8 cellular contexts compared by ENCODE assay signal in genomic region chr22:46054091-46054877, GRCh38.
DNase-seq lines count a peak whose midpoint lies in the region; ATAC-seq, FAIRE-seq and TF ChIP-seq lines count a peak whose summit lies in the region.

No MANE protein-coding gene starts in this region.

- H4K20me1 ChIP-seq in HepG2 (ENCODE audit: insufficient read depth, low read length), result no peaks in the 10 kb centered on the region

- no peaks in the 10 kb centered on the region for H3K36me3 ChIP-seq in HepG2 (replicated peaks in 1 of 2; ENCODE audit: control insufficient read depth in 1 of 2, insufficient read depth in 2 of 2, low read length in 2 of 2)

- peak overlapping the region; percentile 100 for H3K27ac ChIP-seq in cingulate gyrus (ENCODE audit: low read depth, low read length)
- no peak overlapping the region for H3K27ac ChIP-seq in HepG2 (ENCODE audit: extremely low read length, insufficient read depth, low read length)

- no peak for TF ChIP-seq CTCF in HepG2 (CRISPR knock-in tag; IDR thresholded peaks at IDR 0.05)

- peak; percentile 87 for DNase-seq in AG20443 (ENCODE audit: low spot score)
- DNase-seq in GM19239 (ENCODE audit: insufficient read length, low spot score), result no peak
- DNase-seq in HepG2 (ENCODE audit: low spot score), result no peak
- peak; percentile 27 to 83 (median 62) for DNase-seq in stimulated activated naive CD4-positive, alpha-beta T cell (lab: John Stamatoyannopoulos, UW)
- DNase-seq in HPDE6-E6E7 (ENCODE audit: extremely low spot score), result no peak

- H3K9ac ChIP-seq in HepG2 (ENCODE audit: insufficient read depth, low read depth, low read length), result no peak overlapping the region

- no peak for TF ChIP-seq POLR2A in HepG2 (IDR thresholded peaks at IDR 0.05; ENCODE audit: insufficient read depth in 1 of 2, low read depth in 2 of 2, low read length in 2 of 2)

- no peak overlapping the region; the same call in 1 of the 2 replicates for H3K4me2 ChIP-seq in HepG2 (ENCODE audit: low read depth, low read length)

- TF ChIP-seq EP300 in HepG2 (IDR thresholded peaks at IDR 0.05; ENCODE audit: low read depth in 2 of 2, low read length in 2 of 2) (no peak), HepG2 (CRISPR knock-in tag; IDR thresholded peaks at IDR 0.05; ENCODE audit: borderline replicate concordance) (no peak)

- TF ChIP-seq RAD21 in HepG2 (CRISPR knock-in tag; IDR thresholded peaks at IDR 0.05), result no peak

- no peak overlapping the region for H2AFZ ChIP-seq in HepG2 (ENCODE audit: low read length)

- ATAC-seq in SK-N-SH treated with all-trans-retinoic acid at 6 μM for 48 hours (peak; percentile 68), HepG2 (peak; percentile 65), HG03139 (IDR thresholded peaks at IDR 0.05; ENCODE audit: unreplicated experiment) (no peak)

- no peaks in the 10 kb centered on the region for H3K9me3 ChIP-seq in HepG2 (ENCODE audit: low read length)

- CTCF ChIA-PET in HepG2 (lab: Yijun Ruan, JAX; ENCODE audit: low intra/inter-chr PET ratio, low total read pairs), result no interaction called here

- no peaks in the 10 kb centered on the region for H3K79me2 ChIP-seq in HepG2 (ENCODE audit: insufficient read depth, low read length)

- in situ Hi-C loops in HepG2 (cut with HindIII; ENCODE audit: extremely low pct_ligation_motif_present, low pct_unique_long_range_greater_than_20kb), result no loop called here

- no TSS peak for BruUV-seq in HepG2 (replicated peaks; lab: Mats Ljungman, UMichigan)

- FAIRE-seq in GM19239 (lab: Jason Lieb, UNC), result peak; percentile 18
- no peak for FAIRE-seq in HepG2 (lab: Jason Lieb, UNC)

- POLR2A ChIA-PET in HepG2 (lab: Yijun Ruan, JAX), result interaction anchor here (1.7 kb wide), 1 partner anchor 18 kb away, joined by 5 read pairs; no protein-coding TSS in a partner anchor

- no peak overlapping the region; a peak in 1 of 6 replicates for H3K4me3 ChIP-seq in HepG2 (replicated peaks in 1 of 3; ENCODE audit: insufficient read depth in 1 of 3, low read depth in 2 of 3, low read length in 3 of 3)

- 26% methylated on average over 20 of the region's 39 CpGs for WGBS in HepG2 (ENCODE audit: low lambda C conversion rate)

- intact Hi-C loops in HepG2 (cut with micrococcal nuclease; ENCODE audit: unreplicated experiment), result no loop called here

- H3K4me1 ChIP-seq in HepG2 (ENCODE audit: insufficient read depth, low read length), result no peaks in the 10 kb centered on the region

- H3K27me3 ChIP-seq in HepG2 (ENCODE audit: control insufficient read depth in 1 of 2, insufficient read depth in 2 of 2, low read length in 2 of 2), result peaks cover 29 to 85% of the 10 kb centered on the region in 2 experiments

TF ChIP-seq in SK-N-SH treated with all-trans-retinoic acid at 6 μM for 48 hours, 23 proteins besides CTCF, POLR2A, EP300 and RAD21:
- TF ChIP-seq, protein P1, sequence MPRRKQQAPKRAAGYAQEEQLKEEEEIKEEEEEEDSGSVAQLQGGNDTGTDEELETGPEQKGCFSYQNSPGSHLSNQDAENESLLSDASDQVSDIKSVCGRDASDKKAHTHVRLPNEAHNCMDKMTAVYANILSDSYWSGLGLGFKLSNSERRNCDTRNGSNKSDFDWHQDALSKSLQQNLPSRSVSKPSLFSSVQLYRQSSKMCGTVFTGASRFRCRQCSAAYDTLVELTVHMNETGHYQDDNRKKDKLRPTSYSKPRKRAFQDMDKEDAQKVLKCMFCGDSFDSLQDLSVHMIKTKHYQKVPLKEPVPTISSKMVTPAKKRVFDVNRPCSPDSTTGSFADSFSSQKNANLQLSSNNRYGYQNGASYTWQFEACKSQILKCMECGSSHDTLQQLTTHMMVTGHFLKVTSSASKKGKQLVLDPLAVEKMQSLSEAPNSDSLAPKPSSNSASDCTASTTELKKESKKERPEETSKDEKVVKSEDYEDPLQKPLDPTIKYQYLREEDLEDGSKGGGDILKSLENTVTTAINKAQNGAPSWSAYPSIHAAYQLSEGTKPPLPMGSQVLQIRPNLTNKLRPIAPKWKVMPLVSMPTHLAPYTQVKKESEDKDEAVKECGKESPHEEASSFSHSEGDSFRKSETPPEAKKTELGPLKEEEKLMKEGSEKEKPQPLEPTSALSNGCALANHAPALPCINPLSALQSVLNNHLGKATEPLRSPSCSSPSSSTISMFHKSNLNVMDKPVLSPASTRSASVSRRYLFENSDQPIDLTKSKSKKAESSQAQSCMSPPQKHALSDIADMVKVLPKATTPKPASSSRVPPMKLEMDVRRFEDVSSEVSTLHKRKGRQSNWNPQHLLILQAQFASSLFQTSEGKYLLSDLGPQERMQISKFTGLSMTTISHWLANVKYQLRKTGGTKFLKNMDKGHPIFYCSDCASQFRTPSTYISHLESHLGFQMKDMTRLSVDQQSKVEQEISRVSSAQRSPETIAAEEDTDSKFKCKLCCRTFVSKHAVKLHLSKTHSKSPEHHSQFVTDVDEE (CRISPR knock-in tag; IDR thresholded peaks at IDR 0.05), result no peak
- TF ChIP-seq CSDC2 (CRISPR knock-in tag; IDR thresholded peaks at IDR 0.05) (peak; percentile 41; the same call in 1 of the 2 replicates), GLIS3 (CRISPR knock-in tag; IDR thresholded peaks at IDR 0.05) (peak; percentile 49; the same call in 1 of the 2 replicates)

TF ChIP-seq in HepG2, 621 proteins besides CTCF, POLR2A, EP300 and RAD21:
- TF ChIP-seq GABPB1 (CRISPR knock-in tag; IDR thresholded peaks at IDR 0.05), result 0 out of 2 replicates have a peak, but pooled peaks have one; percentile 7
- no peak for TF ChIP-seq NCOA2 (CRISPR knock-in tag; IDR thresholded peaks at IDR 0.05)
- peak in 1 of 2 experiments; percentile 21; a peak in 2 of 4 replicates for TF ChIP-seq MAFK (conservative IDR thresholded peaks at IDR 0.05 in 1 of 2, IDR thresholded peaks at IDR 0.05 in 1 of 2; ENCODE audit: low read length in 2 of 2)
- no peak for TF ChIP-seq ZNF543 (CRISPR knock-in tag; IDR thresholded peaks at IDR 0.05)

Comparison
In these comparisons a context has a peak if more than half of its experiments do, and no peak if none do; other contexts are left out.
1. DNase-seq: peak in AG20443 (single experiment) and stimulated activated naive CD4-positive, alpha-beta T cell (6 of 6); none in GM19239 (single experiment), HepG2 (single experiment) and HPDE6-E6E7 (single experiment).